Comparison of ENCODE assay signal across 1 cellular context in genomic region chr9:131443648-131444047, GRCh38.
TF ChIP-seq lines count a peak whose summit lies in the region.

No MANE protein-coding gene starts in this region.

TF ChIP-seq in WTC11, 78 proteins besides CTCF, POLR2A, EP300 and RAD21 (continued from another document):
- TF ChIP-seq AR (CRISPR knock-in tag; IDR thresholded peaks at IDR 0.05) (no peak), ZNF232 (CRISPR knock-in tag; IDR thresholded peaks at IDR 0.05) (no peak), IRF2 (CRISPR knock-in tag; IDR thresholded peaks at IDR 0.05; ENCODE audit: borderline replicate concordance, low read depth) (no peak), HMGA2 (CRISPR knock-in tag; IDR thresholded peaks at IDR 0.05) (no peak), ZNF532 (CRISPR knock-in tag; IDR thresholded peaks at IDR 0.05; ENCODE audit: borderline replicate concordance) (no peak)
- TF ChIP-seq, protein P1, sequence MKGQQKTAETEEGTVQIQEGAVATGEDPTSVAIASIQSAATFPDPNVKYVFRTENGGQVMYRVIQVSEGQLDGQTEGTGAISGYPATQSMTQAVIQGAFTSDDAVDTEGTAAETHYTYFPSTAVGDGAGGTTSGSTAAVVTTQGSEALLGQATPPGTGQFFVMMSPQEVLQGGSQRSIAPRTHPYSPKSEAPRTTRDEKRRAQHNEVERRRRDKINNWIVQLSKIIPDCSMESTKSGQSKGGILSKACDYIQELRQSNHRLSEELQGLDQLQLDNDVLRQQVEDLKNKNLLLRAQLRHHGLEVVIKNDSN (CRISPR knock-in tag; IDR thresholded peaks at IDR 0.05) = no peak
